ENCODE assay signal across 8 cellular contexts in the genomic region with DNA sequence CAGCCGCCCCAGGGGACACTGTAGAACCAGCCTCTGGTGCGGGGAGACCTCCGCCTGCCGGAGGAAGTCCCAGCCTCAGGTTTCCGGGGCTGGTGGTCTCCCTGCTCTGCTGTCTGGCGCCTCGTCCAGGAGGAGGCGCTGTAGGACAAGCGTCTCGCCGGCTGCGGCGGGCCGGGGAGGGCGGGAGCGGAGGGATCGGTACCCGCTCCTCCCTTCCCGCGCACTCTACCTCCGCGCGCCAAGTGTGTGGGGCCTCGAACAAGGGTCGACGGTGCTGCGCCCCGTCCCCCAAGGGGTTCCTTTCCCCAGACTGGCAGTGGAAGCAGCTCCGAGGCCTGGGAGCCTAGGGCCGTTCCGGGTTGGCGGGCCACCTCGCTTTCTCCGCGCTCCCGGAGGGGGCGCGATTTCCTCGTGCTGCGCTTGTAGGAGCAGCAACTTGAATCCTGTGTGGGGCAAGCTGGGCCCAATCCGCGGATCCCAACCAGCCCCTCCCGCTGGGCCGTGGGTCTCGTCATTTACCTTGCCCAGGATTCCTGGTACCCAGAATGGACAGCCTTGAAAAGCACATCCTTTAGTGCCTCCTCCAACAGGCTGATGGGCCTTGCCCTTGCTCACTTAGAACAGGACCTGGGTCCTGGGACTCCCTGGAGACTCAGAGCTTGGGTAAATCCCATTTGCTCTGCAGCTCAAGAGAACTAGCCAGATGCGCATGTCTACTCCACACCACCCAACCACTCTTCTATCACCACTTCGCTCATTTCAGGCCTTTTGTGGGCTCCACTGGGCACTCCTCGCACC. TPM values are rescaled to one million over a fixed set of nuclear protein-coding genes. Genes with fewer than 3 reads are reported as not detected.
A peak's percentile ranks its signal among the peaks of the same experiment; 100 is the strongest.
DNase-seq lines count a peak whose midpoint lies in the region; ATAC-seq and TF ChIP-seq lines count a peak whose summit lies in the region.

No MANE protein-coding gene starts in this region.

- peak; percentile 94 to 99 (median 96) for TF ChIP-seq CTCF in uterus (IDR thresholded peaks at IDR 0.05)

- peak overlapping the region; percentile 39 for H3K9ac ChIP-seq in SK-N-MC (ENCODE audit: insufficient read length)

- H3K27me3 Mint-ChIP-seq in activated naive CD8-positive, alpha-beta T cell treated with anti-CD3 and anti-CD28 coated beads, Interleukin-2, amount 10 ng/mL, durations not matched to agents 7 days and 5 days = peaks cover 73% of the 10 kb centered on the region

- peaks cover 8 to 10% of the 10 kb centered on the region in 2 donors for H3K4me1 ChIP-seq in uterus

- H3K4me3 ChIP-seq in SK-N-MC = peak overlapping the region; percentile 73
- peak overlapping the region; percentile 72 to 85 for H3K4me3 ChIP-seq in uterus

- TF ChIP-seq POLR2A in uterus (IDR thresholded peaks at IDR 0.05) = peak in 1 of 2 donors; percentile 43

- H3K36me3 Mint-ChIP-seq in activated naive CD8-positive, alpha-beta T cell treated with anti-CD3 and anti-CD28 coated beads, Interleukin-2, amount 10 ng/mL, durations not matched to agents 7 days and 5 days = peaks cover 1% of the 10 kb centered on the region

- H3K36me3 ChIP-seq in SK-N-MC (ENCODE audit: insufficient read depth, low read length) = no peaks in the 10 kb centered on the region
- H3K36me3 ChIP-seq in uterus = no peaks in the 10 kb centered on the region

- H3K9me3 ChIP-seq in SK-N-MC (ENCODE audit: low read depth, low read length) = no peaks in the 10 kb centered on the region
- no peaks in the 10 kb centered on the region for H3K9me3 ChIP-seq in uterus

- H3K27me3 ChIP-seq in uterus = no peaks in the 10 kb centered on the region

- no peaks in the 10 kb centered on the region for H3K9me3 Mint-ChIP-seq in activated naive CD8-positive, alpha-beta T cell treated with anti-CD3 and anti-CD28 coated beads, Interleukin-2, amount 10 ng/mL, durations not matched to agents 7 days and 5 days

- ATAC-seq in GM21390 (IDR thresholded peaks at IDR 0.05; ENCODE audit: unreplicated experiment) = peak; percentile 95
- peak; percentile 94 for ATAC-seq in activated naive CD8-positive, alpha-beta T cell treated with anti-CD3 and anti-CD28 coated beads, Interleukin-2, amount 10 ng/mL, durations not matched to agents 7 days and 5 days (ENCODE audit: low read depth)
- ATAC-seq in left cardiac atrium = peak; percentile 92 to 93

- intact Hi-C loops in left cardiac atrium (cut with DNase I) (loop anchor here (2.0 to 5.0 kb wide), 4 partner anchors 314 to 497 kb away; no protein-coding TSS in a partner anchor), posterior vena cava (cut with DNase I) (loop anchor here (2.0 to 10.0 kb wide), 4 partner anchors 312 to 414 kb away; no protein-coding TSS in a partner anchor), uterus (cut with DNase I; ENCODE audit: low total_unique reads) (loop anchor here (5.0 kb wide), 3 partner anchors 317 to 497 kb away; no protein-coding TSS in a partner anchor)

- peak overlapping the region; percentile 60 for H3K4me3 Mint-ChIP-seq in activated naive CD8-positive, alpha-beta T cell treated with anti-CD3 and anti-CD28 coated beads, Interleukin-2, amount 10 ng/mL, durations not matched to agents 7 days and 5 days

- peaks cover 17% of the 10 kb centered on the region for H3K4me1 Mint-ChIP-seq in activated naive CD8-positive, alpha-beta T cell treated with anti-CD3 and anti-CD28 coated beads, Interleukin-2, amount 10 ng/mL, durations not matched to agents 7 days and 5 days

- DNase-seq in EH (ENCODE audit: low read depth) (peak; percentile 67), HUDEP-2 (lab: John Stamatoyannopoulos, UW; ENCODE audit: unreplicated experiment in 76 of 76) (peak in 64 of 76 experiments; percentile 5 to 77 (median 47)), SK-N-MC (ENCODE audit: low read depth, low spot score) (no peak), left cardiac atrium (peak; percentile 73), posterior vena cava (ENCODE audit: low spot score) (peak; percentile 92), uterus (peak; percentile 81 to 88)
- DNase-seq in activated naive CD8-positive, alpha-beta T cell treated with anti-CD3 and anti-CD28 coated beads, Interleukin-2, amount 10 ng/mL, durations not matched to agents 7 days and 5 days = peak; percentile 89

- H3K27ac ChIP-seq in SK-N-MC = no peak overlapping the region
- H3K27ac ChIP-seq in uterus = peak overlapping the region; percentile 98 to 99

- H3K27ac Mint-ChIP-seq in activated naive CD8-positive, alpha-beta T cell treated with anti-CD3 and anti-CD28 coated beads, Interleukin-2, amount 10 ng/mL, durations not matched to agents 7 days and 5 days = peak overlapping the region; percentile 48

- POLR2A ChIA-PET in activated naive CD8-positive, alpha-beta T cell treated with anti-CD3 and anti-CD28 coated beads, Interleukin-2, amount 10 ng/mL, durations not matched to agents 7 days and 5 days (lab: Charles Lee) = interaction anchor here (0.6 to 1.0 kb wide), 3 partner anchors 314 to 502 kb away, joined by 3 to 4 read pairs (median 4); no protein-coding TSS in a partner anchor

RNA-seq across cellular contexts. Expression of a gene that starts 10.6 kb away (rescaled TPM):
- not detected for total RNA-seq in activated naive CD8-positive, alpha-beta T cell treated with anti-CD3 and anti-CD28 coated beads, Interleukin-2, amount 10 ng/mL, durations not matched to agents 7 days and 5 days
- total RNA-seq in left cardiac atrium = under 1 TPM; 0.29 to 0.53 TPM
- 1 to 10 TPM; 7.2 to 9.9 TPM for total RNA-seq in posterior vena cava
- total RNA-seq in uterus = 10 to 100 TPM in 2 of 4 donors, 1 to 10 TPM in 2; 6.8 to 41.6 (median 13.0) TPM

RNA-seq across cellular contexts. Expression of a gene that starts 11.2 kb away (rescaled TPM):
- total RNA-seq in activated naive CD8-positive, alpha-beta T cell treated with anti-CD3 and anti-CD28 coated beads, Interleukin-2, amount 10 ng/mL, durations not matched to agents 7 days and 5 days = not detected
- total RNA-seq in left cardiac atrium (1 to 10 TPM; 1.2 to 1.3 TPM), posterior vena cava (10 to 100 TPM; 30.6 to 31.3 TPM), uterus (10 to 100 TPM; 25.8 to 75.6 (median 48.0) TPM)

RNA-seq across cellular contexts. Expression of a gene that starts 16.4 kb away (rescaled TPM):
- total RNA-seq in activated naive CD8-positive, alpha-beta T cell treated with anti-CD3 and anti-CD28 coated beads, Interleukin-2, amount 10 ng/mL, durations not matched to agents 7 days and 5 days = not detected
- total RNA-seq in left cardiac atrium = 1 to 10 TPM in 1 of 2 donors, under 1 TPM in 1; 0.73 to 1.1 TPM
- 10 to 100 TPM in 1 of 2 donors, 1 to 10 TPM in 1; 9.0 to 10.9 TPM for total RNA-seq in posterior vena cava
- total RNA-seq in uterus = 10 to 100 TPM; 14.7 to 61.2 (median 22.7) TPM

RNA-seq across cellular contexts. Expression of a gene that starts 18.2 kb away (rescaled TPM):
- total RNA-seq in activated naive CD8-positive, alpha-beta T cell treated with anti-CD3 and anti-CD28 coated beads, Interleukin-2, amount 10 ng/mL, durations not matched to agents 7 days and 5 days = not detected
- under 1 TPM; 0.13 to 0.27 TPM for total RNA-seq in left cardiac atrium
- 10 to 100 TPM in 1 of 2 donors, 1 to 10 TPM in 1; 7.9 to 12.0 TPM for total RNA-seq in posterior vena cava
- total RNA-seq in uterus = 10 to 100 TPM in 3 of 4 donors, 1 to 10 TPM in 1; 3.8 to 78.1 (median 46.4) TPM

RNA-seq across cellular contexts. Expression of a gene that starts 24.1 kb away (rescaled TPM):
- not detected for total RNA-seq in activated naive CD8-positive, alpha-beta T cell treated with anti-CD3 and anti-CD28 coated beads, Interleukin-2, amount 10 ng/mL, durations not matched to agents 7 days and 5 days
- not detected for total RNA-seq in left cardiac atrium
- total RNA-seq in posterior vena cava = 10 to 100 TPM in 1 of 2 donors, 1 to 10 TPM in 1; 1.6 to 10.1 TPM
- total RNA-seq in uterus = 10 to 100 TPM in 3 of 4 donors, 1 to 10 TPM in 1; 6.8 to 81.0 (median 53.6) TPM

Comparison
In these comparisons a context has a peak if more than half of its experiments do, and no peak if none do; other contexts are left out.
1. RNA of a gene that starts 10.6 kb away (total RNA-seq): 6.8 to 41.6 TPM in uterus and 7.2 to 9.9 TPM in posterior vena cava; 0.29 to 0.53 TPM in left cardiac atrium and not detected in activated naive CD8-positive, alpha-beta T cell treated with anti-CD3 and anti-CD28 coated beads, Interleukin-2, amount 10 ng/mL, durations not matched to agents 7 days and 5 days; every median in the first group is over 4 times any median in the second.
2. RNA of a gene that starts 11.2 kb away (total RNA-seq): 25.8 to 75.6 TPM in uterus and 30.6 to 31.3 TPM in posterior vena cava; 1.2 to 1.3 TPM in left cardiac atrium and not detected in activated naive CD8-positive, alpha-beta T cell treated with anti-CD3 and anti-CD28 coated beads, Interleukin-2, amount 10 ng/mL, durations not matched to agents 7 days and 5 days; every median in the first group is over 10 times any median in the second.
3. RNA of a gene that starts 16.4 kb away (total RNA-seq): 14.7 to 61.2 TPM in uterus and 9.0 to 10.9 TPM in posterior vena cava; 0.73 to 1.1 TPM in left cardiac atrium and not detected in activated naive CD8-positive, alpha-beta T cell treated with anti-CD3 and anti-CD28 coated beads, Interleukin-2, amount 10 ng/mL, durations not matched to agents 7 days and 5 days; every median in the first group is over 4 times any median in the second.
4. Peak in every context shown above with its lines, with median percentiles within 50 percentile points of each other: ATAC-seq.